In the genomic region with DNA sequence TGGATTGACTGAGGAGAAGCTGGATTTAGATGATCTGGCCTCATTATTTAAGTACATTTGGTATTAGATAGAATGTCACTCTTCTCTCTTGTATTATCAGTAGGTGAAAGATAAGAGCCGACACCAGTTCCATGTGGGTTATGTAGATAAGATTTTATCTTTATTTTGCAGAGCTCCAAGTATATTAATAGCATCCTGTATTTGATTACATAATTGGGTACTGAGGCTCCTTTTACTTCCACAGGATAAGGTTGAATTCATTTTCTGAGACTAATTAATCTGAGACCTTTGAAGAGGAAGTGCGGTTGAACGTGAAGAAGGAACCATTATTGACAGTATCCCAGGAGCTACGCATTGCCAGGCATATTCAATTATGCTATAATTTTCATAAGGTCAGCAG, we compare ENCODE assay signal across 13 cellular contexts.
"Had no signal": no experiment of that assay in that cellular context is flagged by ENCODE, and none has a peak within 500 bp of the region (broad histone marks: within the 10 kb centered on the region; RNA-seq: fewer than 3 reads in every experiment).

No MANE protein-coding gene starts in this region.

- H3K27ac ChIP-seq: brain microvascular endothelial cell, neural progenitor cell, ovary had no signal

- H3K4me3 ChIP-seq: neural progenitor cell, ovary had no signal

- ATAC-seq: activated CD8-positive, alpha-beta memory T cell treated with anti-CD3 and anti-CD28 coated beads, Interleukin-2, amount 10 ng/mL, durations not matched to agents 7 days and 5 days; esophagus mucosa had no signal

- H3K27ac Mint-ChIP-seq: neural progenitor cell had no signal

- H3K27me3 Mint-ChIP-seq: activated CD8-positive, alpha-beta memory T cell treated with anti-CD3 and anti-CD28 coated beads, Interleukin-2, amount 10 ng/mL, durations not matched to agents 7 days and 5 days had no signal

- H3K9ac ChIP-seq: neural progenitor cell had no signal

- H3K27me3 ChIP-seq: brain microvascular endothelial cell, neural progenitor cell, ovary had no signal

- DNase-seq: activated CD4-positive, alpha-beta T cell treated with anti-CD3 and anti-CD28 coated beads, Interleukin-2, amount 50 U/mL, for 4 hours; activated CD4-positive, CD25-positive, alpha-beta regulatory T cell; activated CD8-positive, alpha-beta memory T cell treated with anti-CD3 and anti-CD28 coated beads, Interleukin-2, amount 10 ng/mL, durations not matched to agents 7 days and 5 days; activated naive CD4-positive, alpha-beta T cell; amniotic stem cell; brain microvascular endothelial cell; dermis blood vessel endothelial cell; hypothalamus; ovary; stimulated activated CD4-positive, alpha-beta T cell treated with anti-CD3 and anti-CD28 coated beads, Interleukin-12 subunit alpha, Interleukin-12 subunit beta, amount 100 ng/mL, for 4 hours; T-helper 1 cell had no signal

- H3K36me3 ChIP-seq: brain microvascular endothelial cell, neural progenitor cell, ovary had no signal

- H3K4me3 Mint-ChIP-seq: neural progenitor cell had no signal

- H3K4me2 ChIP-seq: neural progenitor cell had no signal
